ENCODE assay signal across 4 cellular contexts in the genomic region with DNA sequence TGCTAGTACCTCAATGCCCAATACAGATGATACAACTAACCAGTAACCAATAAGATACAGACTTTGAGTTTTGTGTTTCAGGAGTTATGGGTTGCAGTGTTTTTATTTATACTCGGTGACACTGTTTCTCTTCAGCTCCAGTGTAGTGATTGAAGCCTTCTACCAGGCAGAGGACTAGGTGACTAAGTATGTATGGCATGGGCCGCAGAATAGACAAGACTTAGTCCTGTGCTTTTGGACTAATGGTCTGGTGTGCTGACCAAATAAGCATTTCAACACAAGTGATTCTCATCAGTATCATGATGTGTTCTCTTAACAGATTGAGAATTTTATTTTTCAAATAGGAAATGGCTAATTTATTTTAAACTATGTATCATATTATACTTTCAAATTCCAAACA. TPM values are rescaled to one million over a fixed set of nuclear protein-coding genes. Genes with fewer than 3 reads are reported as not detected.
"Had no signal": no experiment of that assay in that cellular context is flagged by ENCODE, and none has a peak within 500 bp of the region (broad histone marks: within the 10 kb centered on the region; RNA-seq: fewer than 3 reads in every experiment).

No MANE protein-coding gene starts in this region.

RNA-seq across cellular contexts. Expression of gene OR4F6, which starts 15.3 kb away (rescaled TPM):
- total RNA-seq: LHCN-M2, M059J, MCF 10A, NCI-H460 had no signal

RNA-seq across cellular contexts. Expression of gene OR4F15, which starts 24.0 kb away (rescaled TPM):
- total RNA-seq: LHCN-M2, M059J, MCF 10A, NCI-H460 had no signal
